Comparison of ENCODE assay signal across 19 cellular contexts in genomic region chr2:42918041-42918440, GRCh38.
DNase-seq lines count a peak whose midpoint lies in the region; ATAC-seq and TF ChIP-seq lines count a peak whose summit lies in the region.
"Had no signal": no experiment of that assay in that cellular context is flagged by ENCODE, and none has a peak within 500 bp of the region (broad histone marks: within the 10 kb centered on the region; RNA-seq: fewer than 3 reads in every experiment).

No MANE protein-coding gene starts in this region.

- H3K27ac Mint-ChIP-seq in type B pancreatic cell (no peak overlapping the region), osteocyte (ENCODE audit: unreplicated experiment) (no peak overlapping the region)
- H3K27ac Mint-ChIP-seq: CD4-positive, CD25-positive, alpha-beta regulatory T cell; endodermal cell; neural progenitor cell had no signal

- H3K27ac ChIP-seq in GM23248 = peak overlapping the region; percentile 76
- peak overlapping the region; percentile 52 for H3K27ac ChIP-seq in left ventricle myocardium inferior (replicated peaks)
- peak overlapping the region; percentile 15 for H3K27ac ChIP-seq in skeletal muscle tissue (ENCODE audit: low read depth, low read length)
- H3K27ac ChIP-seq: neural progenitor cell had no signal

- ATAC-seq in GM21423 (IDR thresholded peaks at IDR 0.05; ENCODE audit: unreplicated experiment) = no peak

- H3K27me3 Mint-ChIP-seq in type B pancreatic cell (no peaks in the 10 kb centered on the region), osteocyte (ENCODE audit: unreplicated experiment) (no peaks in the 10 kb centered on the region)
- H3K27me3 Mint-ChIP-seq: CD4-positive, CD25-positive, alpha-beta regulatory T cell had no signal

- H3K4me1 Mint-ChIP-seq in type B pancreatic cell (ENCODE audit: unreplicated experiment) = peaks cover 46% of the 10 kb centered on the region
- H3K4me1 Mint-ChIP-seq in osteocyte (ENCODE audit: unreplicated experiment) = peaks cover 18% of the 10 kb centered on the region

- peak overlapping the region; percentile 59 for H3K4me2 ChIP-seq in GM23248 (ENCODE audit: unreplicated experiment)
- H3K4me2 ChIP-seq: neural progenitor cell had no signal

- H3K36me3 Mint-ChIP-seq in type B pancreatic cell = peaks cover 6% of the 10 kb centered on the region
- no peaks in the 10 kb centered on the region for H3K36me3 Mint-ChIP-seq in osteocyte (ENCODE audit: unreplicated experiment)
- H3K36me3 Mint-ChIP-seq: activated naive CD4-positive, alpha-beta T cell treated with anti-CD3 and anti-CD28 coated beads, Interleukin-2, amount 50 U/mL, for 72 hours; CD4-positive, CD25-positive, alpha-beta regulatory T cell had no signal

- H3K9me3 Mint-ChIP-seq in type B pancreatic cell = no peaks in the 10 kb centered on the region
- H3K9me3 Mint-ChIP-seq in osteocyte (ENCODE audit: unreplicated experiment) = no peaks in the 10 kb centered on the region
- H3K9me3 Mint-ChIP-seq: activated naive CD4-positive, alpha-beta T cell treated with anti-CD3 and anti-CD28 coated beads, Interleukin-2, amount 50 U/mL, for 72 hours had no signal

- no peak for TF ChIP-seq CTCF in left ventricle myocardium inferior (IDR thresholded peaks at IDR 0.05; ENCODE audit: borderline replicate concordance)
- no peak for TF ChIP-seq CTCF in type B pancreatic cell (conservative IDR thresholded peaks at IDR 0.05)
- no peak for TF ChIP-seq CTCF in osteocyte (IDR thresholded peaks at IDR 0.05)

- DNase-seq in GM23248 (peak; percentile 71), adipocyte (ENCODE audit: low read depth) (no peak), left ventricle myocardium inferior (no peak), type B pancreatic cell (ENCODE audit: extremely low spot score, unreplicated experiment) (no peak), osteocyte (ENCODE audit: extremely low spot score, unreplicated experiment) (no peak)
- DNase-seq: activated CD4-positive, alpha-beta T cell treated with anti-CD3 and anti-CD28 coated beads for 1 hour; CD4-positive, CD25-positive, alpha-beta regulatory T cell; DMS 273 treated with DMSO at 0.1 percent for 48 hours; endodermal cell; hypothalamus; midbrain; NCI-H1417; NCI-H524 treated with DMSO at 0.1 percent for 48 hours; RPMI8226 had no signal

- peak overlapping the region; percentile 71 for H2AFZ ChIP-seq in GM23248
- H2AFZ ChIP-seq: neural progenitor cell had no signal

- no peaks in the 10 kb centered on the region for H3K27me3 ChIP-seq in GM23248 (replicated peaks; ENCODE audit: insufficient read depth)
- H3K27me3 ChIP-seq in adipocyte (replicated peaks; ENCODE audit: control insufficient read depth, insufficient read depth, low read length) = no peaks in the 10 kb centered on the region
- no peaks in the 10 kb centered on the region for H3K27me3 ChIP-seq in left ventricle myocardium inferior (ENCODE audit: low read depth)
- H3K27me3 ChIP-seq in skeletal muscle tissue (ENCODE audit: control insufficient read depth in 3 of 3, insufficient read depth in 3 of 3, low read length in 3 of 3) = no peaks in the 10 kb centered on the region
- H3K27me3 ChIP-seq: neural progenitor cell had no signal

- H3K4me1 ChIP-seq in GM23248 (ENCODE audit: insufficient read depth) (peaks cover 46% of the 10 kb centered on the region), adipocyte (ENCODE audit: control insufficient read depth, insufficient read depth, low read length) (peaks cover 51% of the 10 kb centered on the region), left ventricle myocardium inferior (peaks cover 38% of the 10 kb centered on the region), skeletal muscle tissue (ENCODE audit: control insufficient read depth in 3 of 3, insufficient read depth in 3 of 3, low read length in 3 of 3) (peaks cover 24 to 29% (median 29%) of the 10 kb centered on the region in 3 donors)

- H3K4me3 Mint-ChIP-seq in type B pancreatic cell (no peak overlapping the region), osteocyte (ENCODE audit: unreplicated experiment) (no peak overlapping the region)
- H3K4me3 Mint-ChIP-seq: endodermal cell, neural progenitor cell had no signal

- H3K79me2 ChIP-seq in GM23248 (ENCODE audit: insufficient read depth) = no peaks in the 10 kb centered on the region

- in situ Hi-C loops in GM23248 (cut with MboI) = no loop called here

- no peaks in the 10 kb centered on the region for H3K9me3 ChIP-seq in GM23248 (ENCODE audit: low read depth)
- no peaks in the 10 kb centered on the region for H3K9me3 ChIP-seq in adipocyte (ENCODE audit: control insufficient read depth, low read length)
- H3K9me3 ChIP-seq in left ventricle myocardium inferior (replicated peaks) = no peaks in the 10 kb centered on the region
- H3K9me3 ChIP-seq in skeletal muscle tissue (ENCODE audit: control insufficient read depth in 3 of 3, low read length in 3 of 3) = no peaks in the 10 kb centered on the region
- H3K9me3 ChIP-seq: psoas muscle had no signal

- H4K20me1 ChIP-seq in GM23248 (ENCODE audit: insufficient read depth) = no peaks in the 10 kb centered on the region

- H3F3A ChIP-seq in GM23248 (ENCODE audit: insufficient read depth) = peaks cover 33% of the 10 kb centered on the region

- WGBS in GM23248 (ENCODE audit: low coverage in 1 of 2, low lambda C conversion rate in 2 of 2, missing lambda C conversion rate in 2 of 2), 2 experiments = 50 to 54% methylated on average over 13 of the region's 13 CpGs

- no peaks in the 10 kb centered on the region for H3K9me2 ChIP-seq in GM23248 (ENCODE audit: insufficient read depth)

- peak overlapping the region; percentile 68 for H3K9ac ChIP-seq in GM23248
- H3K9ac ChIP-seq in adipocyte (ENCODE audit: low read length) = peak overlapping the region; percentile 56
- no peak overlapping the region for H3K9ac ChIP-seq in skeletal muscle tissue (ENCODE audit: low read depth in 1 of 3, low read length in 3 of 3)
- H3K9ac ChIP-seq: neural progenitor cell had no signal

- H3K36me3 ChIP-seq in GM23248 (ENCODE audit: low read depth) = no peaks in the 10 kb centered on the region
- H3K36me3 ChIP-seq in adipocyte (ENCODE audit: control insufficient read depth, insufficient read depth, low read length, severe bottlenecking) = no peaks in the 10 kb centered on the region
- no peaks in the 10 kb centered on the region for H3K36me3 ChIP-seq in left ventricle myocardium inferior
- no peaks in the 10 kb centered on the region for H3K36me3 ChIP-seq in skeletal muscle tissue (ENCODE audit: control insufficient read depth in 3 of 3, insufficient read depth in 3 of 3, low read length in 3 of 3)
- H3K36me3 ChIP-seq: neural progenitor cell had no signal

- peak overlapping the region; percentile 51 for H3K4me3 ChIP-seq in GM23248
- peak overlapping the region; percentile 54 for H3K4me3 ChIP-seq in adipocyte (ENCODE audit: low read length)
- H3K4me3 ChIP-seq in left ventricle myocardium inferior = no peak overlapping the region
- no peak overlapping the region for H3K4me3 ChIP-seq in skeletal muscle tissue (ENCODE audit: low read length in 3 of 3)
- H3K4me3 ChIP-seq: neural progenitor cell, psoas muscle had no signal

- intact Hi-C loops in left ventricle myocardium inferior (cut with micrococcal nuclease) = no loop called here

Comparison
In these comparisons a context has a peak if more than half of its experiments do, and no peak if none do; other contexts are left out.
1. H3K27ac ChIP-seq: peak in every context shown above with its lines; median percentile 76 in GM23248; 52 in left ventricle myocardium inferior; 15 in skeletal muscle tissue.
2. H3K4me3 ChIP-seq: peak in GM23248 (single experiment) and adipocyte (single experiment); none in left ventricle myocardium inferior (single experiment) and skeletal muscle tissue (0 of 3).
3. H3K9ac ChIP-seq: peak in GM23248 (single experiment) and adipocyte (single experiment); none in skeletal muscle tissue (0 of 3).